ENCODE assay signal across 7 cellular contexts in genomic region chr7:77699056-77699455, GRCh38. TPM values are rescaled to one million over a fixed set of nuclear protein-coding genes. Genes with fewer than 3 reads are reported as not detected.
A peak's percentile ranks its signal among the peaks of the same experiment; 100 is the strongest.
DNase-seq lines count a peak whose midpoint lies in the region; ATAC-seq and TF ChIP-seq lines count a peak whose summit lies in the region.

No MANE protein-coding gene starts in this region.

- peaks cover 4% of the 10 kb centered on the region; the same call in 1 of the 2 replicates for H4K20me1 ChIP-seq in OCI-LY1 (ENCODE audit: insufficient read depth, low read length)

- DNase-seq in HAP-1 (ENCODE audit: low spot score in 2 of 2) (no peak), foreskin keratinocyte (no peak), NCI-H2196 treated with DMSO at 0.1 percent for 48 hours (lab: John Stamatoyannopoulos, UW; ENCODE audit: unreplicated experiment) (no peak), NOMO-1 (lab: John Stamatoyannopoulos, UW; ENCODE audit: unreplicated experiment in 2 of 2) (no peak), D341Med (ENCODE audit: low spot score) (no peak)

- no peaks in the 10 kb centered on the region for H3K9me2 ChIP-seq in OCI-LY1 (ENCODE audit: low read depth, low read length)

- TF ChIP-seq CTCF in OCI-LY1 (IDR thresholded peaks at IDR 0.05; ENCODE audit: low read length) (no peak), foreskin keratinocyte (conservative IDR thresholded peaks at IDR 0.05) (no peak)

- peak overlapping the region; percentile 82 for H3K4me2 ChIP-seq in OCI-LY1 (ENCODE audit: low read length)

- peak overlapping the region; percentile 11 for H3K27ac ChIP-seq in OCI-LY1 (ENCODE audit: low read depth, low read length, poor library complexity, severe bottlenecking)
- H3K27ac ChIP-seq in foreskin keratinocyte, result peak overlapping the region; percentile 11

- H3K9me3 ChIP-seq in HAP-1 (no peaks in the 10 kb centered on the region), OCI-LY1 (ENCODE audit: low read length) (no peaks in the 10 kb centered on the region)

- H3K4me3 ChIP-seq in HAP-1, result peak overlapping the region; percentile 99
- H3K4me3 ChIP-seq in OCI-LY1 (ENCODE audit: low read depth, low read length, poor library complexity, severe bottlenecking), result peak overlapping the region; percentile 80

- no peaks in the 10 kb centered on the region for H3K27me3 ChIP-seq in HAP-1 (ENCODE audit: low read depth)
- no peaks in the 10 kb centered on the region for H3K27me3 ChIP-seq in OCI-LY1 (ENCODE audit: insufficient read depth, low read length)
- no peaks in the 10 kb centered on the region for H3K27me3 ChIP-seq in foreskin keratinocyte

- ATAC-seq in GM18511 (IDR thresholded peaks at IDR 0.05; ENCODE audit: unreplicated experiment), result peak; percentile 35
- ATAC-seq in foreskin keratinocyte, result no peak

- peak overlapping the region; percentile 82 for H3K9ac ChIP-seq in OCI-LY1 (ENCODE audit: low read length)

- no peaks in the 10 kb centered on the region; the same call in 1 of the 2 replicates for H3K36me3 ChIP-seq in HAP-1 (replicated peaks)
- peaks cover 26% of the 10 kb centered on the region for H3K36me3 ChIP-seq in OCI-LY1 (ENCODE audit: insufficient read depth, low read length)

- in situ Hi-C loops in HAP-1 (cut with MboI; ENCODE audit: low sequenced_read_pairs), result no loop called here

- H3K4me1 ChIP-seq in HAP-1 (peaks cover 11% of the 10 kb centered on the region), OCI-LY1 (ENCODE audit: insufficient read depth, low read length, severe bottlenecking) (peaks cover 56% of the 10 kb centered on the region), foreskin keratinocyte (peaks cover 27% of the 10 kb centered on the region)

- peaks cover 90% of the 10 kb centered on the region for H3K79me2 ChIP-seq in OCI-LY1 (ENCODE audit: insufficient read depth, low read length)

- no peaks in the 10 kb centered on the region for H3F3A ChIP-seq in OCI-LY1 (ENCODE audit: insufficient read depth, low read length)

- no peak overlapping the region for H2AFZ ChIP-seq in OCI-LY1 (ENCODE audit: low read length)

RNA-seq across cellular contexts. Expression of gene RSBN1L, which starts 2.8 kb away (rescaled TPM):
- total RNA-seq in foreskin keratinocyte, result 16.6 and 19.5 TPM in 2 replicates
- polyA plus RNA-seq in foreskin keratinocyte, result 4.6 and 5.3 TPM in 2 replicates
